In genomic region chr11:35085766-35086165, GRCh38 we compare ENCODE assay signal across 32 cellular contexts. TPM values are rescaled to one million over a fixed set of nuclear protein-coding genes. Genes with fewer than 3 reads are reported as not detected.
DNase-seq lines count a peak whose midpoint lies in the region; ATAC-seq, FAIRE-seq and TF ChIP-seq lines count a peak whose summit lies in the region.
"Had no signal": no experiment of that assay in that cellular context is flagged by ENCODE, and none has a peak within 500 bp of the region (broad histone marks: within the 10 kb centered on the region; RNA-seq: fewer than 3 reads in every experiment).

No MANE protein-coding gene starts in this region.

- H2BK20ac ChIP-seq in IMR-90 (ENCODE audit: low read depth, low read length): peak overlapping the region; percentile 37; the same call in 1 of the 2 replicates

- H3K4me3 Mint-ChIP-seq in CD14-positive monocyte: no peak overlapping the region
- peak overlapping the region in 1 of 10 donors; percentile 89 for H3K4me3 Mint-ChIP-seq in naive thymus-derived CD4-positive, alpha-beta T cell
- H3K4me3 Mint-ChIP-seq: activated CD4-positive, alpha-beta memory T cell treated with anti-CD3 and anti-CD28 coated beads for 36 hours; activated naive CD4-positive, alpha-beta T cell treated with anti-CD3 and anti-CD28 coated beads, Interleukin-2, amount 10 ng/mL, durations not matched to agents 7 days and 5 days; immature natural killer cell had no signal

- TF ChIP-seq POLR2A in IMR-90 (IDR thresholded peaks at IDR 0.05; ENCODE audit: low read depth, low read length): no peak

- no peak overlapping the region for H2AFZ ChIP-seq in IMR-90 (replicated peaks; ENCODE audit: low read length, poor library complexity)
- H2AFZ ChIP-seq: hepatocyte had no signal

- no peaks in the 10 kb centered on the region for H3K36me3 ChIP-seq in IMR-90 (ENCODE audit: control insufficient read depth, insufficient read depth, low read length)
- H3K36me3 ChIP-seq in naive thymus-derived CD4-positive, alpha-beta T cell (ENCODE audit: control insufficient read depth in 2 of 3, insufficient read depth in 3 of 3, low read length in 3 of 3): no peaks in the 10 kb centered on the region
- H3K36me3 ChIP-seq: brain microvascular endothelial cell, gastrocnemius medialis, neutrophil, prostate gland had no signal

- peak overlapping the region; percentile 18; the same call in 1 of the 2 replicates for H3K18ac ChIP-seq in IMR-90 (ENCODE audit: low read depth, low read length)

- no peak overlapping the region for H3K4me2 ChIP-seq in IMR-90 (ENCODE audit: low read depth, low read length)
- H3K4me2 ChIP-seq: hepatocyte, SK-N-SH had no signal

- H3K9me3 Mint-ChIP-seq in CD14-positive monocyte: peaks cover 0 to 2% (median 0%) of the 10 kb centered on the region in 7 donors
- H3K9me3 Mint-ChIP-seq in naive thymus-derived CD4-positive, alpha-beta T cell: peaks cover 0 to 5% (median 0%) of the 10 kb centered on the region in 11 donors
- H3K9me3 Mint-ChIP-seq: activated CD4-positive, alpha-beta memory T cell treated with anti-CD3 and anti-CD28 coated beads for 36 hours; immature natural killer cell had no signal

- CTCF ChIA-PET in IMR-90 (lab: Yijun Ruan, JAX): interaction anchor here (1.0 to 1.3 kb wide), 2 partner anchors 159 to 737 kb away, joined by 3 to 4 read pairs; no protein-coding TSS in a partner anchor
- CTCF ChIA-PET in naive thymus-derived CD4-positive, alpha-beta T cell (lab: Charles Lee): interaction anchor here (0.8 kb wide), 1 partner anchor 9 kb away, joined by 6 read pairs; no protein-coding TSS in a partner anchor

- peaks cover 64% of the 10 kb centered on the region for H3K4me1 Mint-ChIP-seq in CD14-positive monocyte
- peaks cover 64 to 100% (median 95%) of the 10 kb centered on the region in 7 donors for H3K4me1 Mint-ChIP-seq in naive thymus-derived CD4-positive, alpha-beta T cell

- H3K4me1 ChIP-seq in IMR-90 (ENCODE audit: control insufficient read depth, insufficient read depth, low read length): peaks cover 14% of the 10 kb centered on the region
- H3K4me1 ChIP-seq in naive thymus-derived CD4-positive, alpha-beta T cell (ENCODE audit: control insufficient read depth in 2 of 2, insufficient read depth in 2 of 2, low read length in 2 of 2): peaks cover 47 to 71% of the 10 kb centered on the region in 2 donors
- H3K4me1 ChIP-seq: prostate gland had no signal

- no peak for DNase-seq in CD14-positive monocyte (ENCODE audit: low spot score)
- no peak for DNase-seq in IMR-90
- DNase-seq in fibroblast of pulmonary artery (ENCODE audit: low read depth): peak; percentile 56
- DNase-seq in naive thymus-derived CD4-positive, alpha-beta T cell: no peak
- DNase-seq in occipital lobe (lab: John Stamatoyannopoulos, UW): no peak
- DNase-seq in HTR-8/SVneo (ENCODE audit: insufficient read length, low spot score): no peak
- no peak for DNase-seq in SK-N-DZ (ENCODE audit: low spot score)
- DNase-seq: activated CD4-positive, alpha-beta memory T cell treated with anti-CD3 and anti-CD28 coated beads for 36 hours; activated CD4-positive, CD25-positive, alpha-beta regulatory T cell treated with anti-CD3 and anti-CD28 coated beads, Interleukin-2, amount 50 U/mL, for 72 hours; activated naive CD4-positive, alpha-beta T cell treated with anti-CD3 and anti-CD28 coated beads, Interleukin-2, amount 10 ng/mL, durations not matched to agents 7 days and 5 days; amniotic stem cell; brain microvascular endothelial cell; DMS79 treated with DMSO at 0.1 percent for 48 hours; gastrocnemius medialis; GDM1; immature natural killer cell; left colon; NCI-H1092; NCI-H1694; NCI-H446 treated with DMSO at 0.1 percent for 48 hours; SK-N-SH; stimulated activated CD4-positive, alpha-beta T cell treated with anti-CD3 and anti-CD28 coated beads, Interleukin-15, amount 100 ng/mL, for 24 hours; stimulated activated CD4-positive, alpha-beta T cell treated with anti-CD3 and anti-CD28 coated beads, Interleukin-4, amount 100 ng/mL, for 4 hours; substantia nigra; T-helper 2 cell; trophoblast cell had no signal

- TF ChIP-seq RAD21 in IMR-90 (IDR thresholded peaks at IDR 0.05; ENCODE audit: low read length): no peak

- H2BK15ac ChIP-seq in IMR-90 (ENCODE audit: low read depth, low read length): peak overlapping the region; percentile 13; the same call in 1 of the 3 replicates

- no peak overlapping the region for H3K23ac ChIP-seq in IMR-90 (ENCODE audit: low read depth, low read length)

- no peaks in the 10 kb centered on the region for H4K20me1 ChIP-seq in IMR-90 (ENCODE audit: insufficient read depth, low read length)
- H4K20me1 ChIP-seq: BLaER1 treated with 17β-estradiol and CSF1 and Interleukin-3, amounts not matched to agents 10 nM and 100 nM had no signal

- peak overlapping the region; percentile 14; the same call in 1 of the 2 replicates for H2BK120ac ChIP-seq in IMR-90 (ENCODE audit: low read depth, low read length)

- dilution Hi-C loops in IMR-90 (cut with HindIII; ENCODE audit: low sequenced_read_pairs, unreplicated experiment): no loop called here

- ATAC-seq in IMR-90 (ENCODE audit: low read depth) (no peak), HG02678 (IDR thresholded peaks at IDR 0.05; ENCODE audit: unreplicated experiment) (no peak)
- ATAC-seq in naive thymus-derived CD4-positive, alpha-beta T cell: no peak
- ATAC-seq: gastrocnemius medialis, HCT116, left colon had no signal

- intact Hi-C loops in CD14-positive monocyte (cut with micrococcal nuclease) (loop anchor here in 1 of 2 donors (10.0 kb wide), 1 partner anchor 219 kb away; no protein-coding TSS in a partner anchor), IMR-90 (cut with micrococcal nuclease) (no loop called here)
- intact Hi-C loops in naive thymus-derived CD4-positive, alpha-beta T cell (cut with micrococcal nuclease): loop anchor here in 1 of 2 donors (2.0 kb wide), 1 partner anchor 21 kb away; no protein-coding TSS in a partner anchor

- no peak overlapping the region for H4K8ac ChIP-seq in IMR-90 (ENCODE audit: low read depth in 2 of 2, low read length in 2 of 2)

- H3K79me1 ChIP-seq in IMR-90 (ENCODE audit: low read depth in 1 of 2, low read length in 2 of 2): peaks cover 0 to 24% of the 10 kb centered on the region in 2 experiments; a peak in 2 of 4 replicates

- H3K56ac ChIP-seq in IMR-90 (ENCODE audit: extremely low read depth, insufficient read depth, low read length): no peak overlapping the region

- H3K27me3 ChIP-seq in IMR-90 (ENCODE audit: control insufficient read depth, insufficient read depth, low read length): no peaks in the 10 kb centered on the region
- no peaks in the 10 kb centered on the region for H3K27me3 ChIP-seq in naive thymus-derived CD4-positive, alpha-beta T cell (ENCODE audit: control insufficient read depth in 2 of 2, insufficient read depth in 2 of 2, low read length in 2 of 2)
- H3K27me3 ChIP-seq: BLaER1 treated with 17β-estradiol and CSF1 and Interleukin-3, amounts not matched to agents 10 nM and 100 nM; brain microvascular endothelial cell; gastrocnemius medialis; hepatocyte had no signal

- no peak for TF ChIP-seq CTCF in CD14-positive monocyte (IDR thresholded peaks at IDR 0.05)
- no peak for TF ChIP-seq CTCF in IMR-90 (conservative IDR thresholded peaks at IDR 0.05; ENCODE audit: low read depth, low read length)
- no peak for TF ChIP-seq CTCF in fibroblast of pulmonary artery (IDR thresholded peaks at IDR 0.05; ENCODE audit: low read length, missing control alignments)

- POLR2A ChIA-PET in IMR-90 (lab: Charles Lee; ENCODE audit: unreplicated experiment): no interaction called here
- POLR2A ChIA-PET in naive thymus-derived CD4-positive, alpha-beta T cell (lab: Charles Lee): interaction anchor here (0.7 to 1.8 kb wide), 8 partner anchors 12 to 54 kb away, joined by 3 to 9 read pairs (median 3); no protein-coding TSS in a partner anchor

- no peak overlapping the region for H4K5ac ChIP-seq in IMR-90 (ENCODE audit: low read depth, low read length)

- H2AK9ac ChIP-seq in IMR-90 (replicated peaks; ENCODE audit: low read depth, low read length, poor library complexity): no peak overlapping the region

- H3K4me3 ChIP-seq in IMR-90 (ENCODE audit: insufficient read depth, low read depth, low read length) (no peak overlapping the region), fibroblast of pulmonary artery (replicated peaks; ENCODE audit: low read depth, low read length) (no peak overlapping the region)
- no peak overlapping the region for H3K4me3 ChIP-seq in naive thymus-derived CD4-positive, alpha-beta T cell (ENCODE audit: low read length)
- H3K4me3 ChIP-seq: BLaER1 treated with 17β-estradiol and CSF1 and Interleukin-3, amounts not matched to agents 10 nM and 100 nM; gastrocnemius medialis; hepatocyte; prostate gland had no signal

- peaks cover 0 to 9% of the 10 kb centered on the region in 2 donors for H3K36me3 Mint-ChIP-seq in CD14-positive monocyte
- peaks cover 0 to 15% (median 4%) of the 10 kb centered on the region in 5 donors for H3K36me3 Mint-ChIP-seq in naive thymus-derived CD4-positive, alpha-beta T cell
- H3K36me3 Mint-ChIP-seq: activated CD4-positive, alpha-beta memory T cell treated with anti-CD3 and anti-CD28 coated beads for 36 hours had no signal

- peaks cover 0 to 3% (median 0%) of the 10 kb centered on the region in 3 donors for H3K27me3 Mint-ChIP-seq in CD14-positive monocyte (ENCODE audit: low read depth in 3 of 3)
- no peaks in the 10 kb centered on the region for H3K27me3 Mint-ChIP-seq in naive thymus-derived CD4-positive, alpha-beta T cell
- H3K27me3 Mint-ChIP-seq: activated CD4-positive, alpha-beta memory T cell treated with anti-CD3 and anti-CD28 coated beads for 36 hours; activated naive CD4-positive, alpha-beta T cell treated with anti-CD3 and anti-CD28 coated beads, Interleukin-2, amount 10 ng/mL, durations not matched to agents 7 days and 5 days had no signal

- no peak overlapping the region for H4K91ac ChIP-seq in IMR-90 (ENCODE audit: insufficient read depth, low read depth, low read length)

- H3K9me1 ChIP-seq in IMR-90 (ENCODE audit: insufficient read depth, low read length): peaks cover 17% of the 10 kb centered on the region

- H2AK5ac ChIP-seq in IMR-90 (ENCODE audit: low read depth, low read length): peak overlapping the region; percentile 42; the same call in 1 of the 2 replicates

- H3K27ac ChIP-seq in IMR-90 (ENCODE audit: insufficient read depth, low read length): no peak overlapping the region
- no peak overlapping the region for H3K27ac ChIP-seq in naive thymus-derived CD4-positive, alpha-beta T cell (ENCODE audit: low read depth, low read length)
- H3K27ac ChIP-seq: brain microvascular endothelial cell, gastrocnemius medialis, hepatocyte, neutrophil, prostate gland had no signal

- WGBS in IMR-90 (ENCODE audit: extremely low coverage in 2 of 2, insufficient read length in 1 of 2), 2 experiments: 100% methylated on average over 1 of the region's 3 CpGs; no CpG with 5 or more reads in 1 of the 2 experiments

- H3K4ac ChIP-seq in IMR-90 (ENCODE audit: low read depth, low read length): no peak overlapping the region; the same call in 1 of the 2 replicates

- FAIRE-seq in HTR-8/SVneo (lab: Jason Lieb, UNC): no peak

- in situ Hi-C loops in IMR-90 (cut with MboI; ENCODE audit: low sequenced_read_pairs): no loop called here

- no peak overlapping the region for H2BK5ac ChIP-seq in IMR-90 (ENCODE audit: low read depth, low read length, poor library complexity, severe bottlenecking)

- no TSS peak for BruUV-seq in IMR-90 (replicated peaks; lab: Mats Ljungman, UMichigan)

- 0 out of 2 replicates have a peak overlapping the region, but pooled peaks have one; percentile 40 for H3K14ac ChIP-seq in IMR-90 (replicated peaks; ENCODE audit: low read depth, low read length)

- peak overlapping the region in 4 of 7 donors; percentile 12 to 99 (median 36) for H3K27ac Mint-ChIP-seq in CD14-positive monocyte
- H3K27ac Mint-ChIP-seq in naive thymus-derived CD4-positive, alpha-beta T cell: peak overlapping the region in 8 of 9 donors; percentile 38 to 100 (median 99)
- H3K27ac Mint-ChIP-seq: activated CD4-positive, alpha-beta memory T cell treated with anti-CD3 and anti-CD28 coated beads for 36 hours had no signal

- H3K9ac ChIP-seq in IMR-90 (ENCODE audit: low read depth, low read length): no peak overlapping the region
- H3K9ac ChIP-seq: BLaER1 treated with 17β-estradiol and CSF1 and Interleukin-3, amounts not matched to agents 10 nM and 100 nM; SK-N-SH had no signal

- H3K9me3 ChIP-seq in IMR-90 (ENCODE audit: control insufficient read depth, insufficient read depth, low read length): no peaks in the 10 kb centered on the region
- H3K9me3 ChIP-seq in naive thymus-derived CD4-positive, alpha-beta T cell (ENCODE audit: control insufficient read depth in 2 of 3, low read length in 3 of 3): no peaks in the 10 kb centered on the region
- H3K9me3 ChIP-seq: gastrocnemius medialis, neutrophil, prostate gland, SK-N-SH had no signal

RNA-seq across cellular contexts. Expression of gene CD44, which starts 53.2 kb away (rescaled TPM):
- polyA plus RNA-seq in CD14-positive monocyte (100 to 1,000 TPM; 415 to 531 TPM), IMR-90 (2012; rRNA removed) (947 and 1,094 TPM in 2 replicates)
- total RNA-seq in IMR-90 (2012; rRNA removed) (341 and 357 TPM in 2 replicates), occipital lobe (6.2 TPM)
- polyA plus RNA-seq in IMR-90 (2012; cell fraction: cytosol; rRNA removed): 502 and 1,091 TPM in 2 replicates
- 461 and 652 TPM in 2 replicates for polyA plus RNA-seq in IMR-90 (2012; cell fraction: nucleus; rRNA removed; ENCODE audit: low replicate concordance)
- 1,000 to 10,000 TPM in 1 of 5 experiments, 100 to 1,000 TPM in 4; 369 to 1,223 (median 784) TPM for total RNA-seq in naive thymus-derived CD4-positive, alpha-beta T cell
- 100 to 1,000 TPM; 332 to 372 TPM for polyA plus RNA-seq in naive thymus-derived CD4-positive, alpha-beta T cell
- 0.61 and 1.4 TPM in 2 replicates for polyA plus RNA-seq in SK-N-DZ (2014; cell fraction: cytosol; rRNA removed)
- 0.12 and 0.39 TPM in 2 replicates for polyA plus RNA-seq in SK-N-DZ (2014; cell fraction: nucleus; rRNA removed)

Comparison
In these comparisons a context has a peak if more than half of its experiments do, and no peak if none do; other contexts are left out.
1. RNA of gene CD44, which starts 53.2 kb away (total RNA-seq): 369 to 1,223 TPM in naive thymus-derived CD4-positive, alpha-beta T cell and 341 to 357 TPM in IMR-90; 6.2 TPM in occipital lobe (single experiment); every median in the first group is over 10 times any median in the second.